2 cellular contexts compared by ENCODE assay signal in genomic region chr2:213156682-213157081, GRCh38.
TF ChIP-seq lines count a peak whose summit lies in the region.

No MANE protein-coding gene starts in this region.

TF ChIP-seq in liver, 16 proteins besides CTCF, POLR2A, EP300 and RAD21 (continued from another document):
- TF ChIP-seq ZBTB33 (IDR thresholded peaks at IDR 0.05) (peak; percentile 31), SP1 (IDR thresholded peaks at IDR 0.05) (no peak), RXRA (IDR thresholded peaks at IDR 0.05) (peak in 1 of 2 donors; percentile 60), REST (IDR thresholded peaks at IDR 0.05) (peak; percentile 51)

TF ChIP-seq in HepG2, 621 proteins besides CTCF, POLR2A, EP300 and RAD21 (continued from another document):
- TF ChIP-seq DRAP1 (CRISPR knock-in tag; IDR thresholded peaks at IDR 0.05) = no peak
- no peak for TF ChIP-seq GATA4 (IDR thresholded peaks at IDR 0.05; ENCODE audit: borderline replicate concordance, low read depth)
- TF ChIP-seq MEF2D (CRISPR knock-in tag; IDR thresholded peaks at IDR 0.05) = no peak
- no peak for TF ChIP-seq CSRNP2 (CRISPR knock-in tag; conservative IDR thresholded peaks at IDR 0.05; ENCODE audit: low read depth)
- TF ChIP-seq TERF1 (CRISPR knock-in tag; IDR thresholded peaks at IDR 0.05) = no peak
- TF ChIP-seq ZNF335 (CRISPR knock-in tag; IDR thresholded peaks at IDR 0.05) = no peak
- TF ChIP-seq JUND (CRISPR knock-in tag; IDR thresholded peaks at IDR 0.05) = no peak
- TF ChIP-seq ZMAT5 (CRISPR knock-in tag; IDR thresholded peaks at IDR 0.05; ENCODE audit: borderline replicate concordance, low read depth) = no peak
- no peak for TF ChIP-seq DPF2 (CRISPR knock-in tag; IDR thresholded peaks at IDR 0.05; ENCODE audit: borderline replicate concordance, low read depth)
- TF ChIP-seq HMG20B (CRISPR knock-in tag; conservative IDR thresholded peaks at IDR 0.05) = no peak
- no peak for TF ChIP-seq ZNF782 (CRISPR knock-in tag; IDR thresholded peaks at IDR 0.05; ENCODE audit: borderline replicate concordance)
- TF ChIP-seq ZNF574 (CRISPR knock-in tag; IDR thresholded peaks at IDR 0.05) = no peak
- no peak for TF ChIP-seq AHDC1 (CRISPR knock-in tag; IDR thresholded peaks at IDR 0.05; ENCODE audit: borderline replicate concordance)
- no peak for TF ChIP-seq ATF6 (CRISPR knock-in tag; conservative IDR thresholded peaks at IDR 0.05)
- TF ChIP-seq SALL2 (CRISPR knock-in tag; IDR thresholded peaks at IDR 0.05) = no peak
- no peak for TF ChIP-seq ZBTB40 (IDR thresholded peaks at IDR 0.05)
- TF ChIP-seq ZBTB40 (CRISPR knock-in tag; IDR thresholded peaks at IDR 0.05) = no peak
- no peak for TF ChIP-seq ZSCAN31 (CRISPR knock-in tag; IDR thresholded peaks at IDR 0.05; ENCODE audit: low read depth)
- TF ChIP-seq ZNF225 (CRISPR knock-in tag; IDR thresholded peaks at IDR 0.05) = no peak
